Comparison of ENCODE assay signal across 1 cellular context in the genomic region with DNA sequence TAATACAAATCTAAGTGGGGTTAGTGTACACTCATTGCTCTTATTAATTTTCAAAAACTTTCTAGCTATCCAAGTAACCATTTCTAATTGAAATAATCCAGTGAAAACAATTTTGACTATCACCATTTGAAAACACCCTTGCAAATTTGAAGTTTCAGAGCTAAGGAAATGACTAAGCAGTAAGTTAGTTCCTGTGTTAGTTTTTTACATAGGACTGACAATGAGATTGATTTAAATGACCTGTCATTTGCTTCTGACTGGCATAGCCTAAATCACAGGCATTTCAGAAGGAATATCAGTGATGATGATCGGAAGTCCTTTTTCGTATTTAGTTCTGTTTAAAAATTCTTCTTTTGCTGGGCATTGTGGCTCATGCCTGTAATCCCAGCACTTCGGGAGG.
TF ChIP-seq lines count a peak whose summit lies in the region.

No MANE protein-coding gene starts in this region.

TF ChIP-seq in K562, 482 proteins besides CTCF, POLR2A, EP300 and RAD21 (continued from another document and continues in another):
- TF ChIP-seq, protein P1, sequence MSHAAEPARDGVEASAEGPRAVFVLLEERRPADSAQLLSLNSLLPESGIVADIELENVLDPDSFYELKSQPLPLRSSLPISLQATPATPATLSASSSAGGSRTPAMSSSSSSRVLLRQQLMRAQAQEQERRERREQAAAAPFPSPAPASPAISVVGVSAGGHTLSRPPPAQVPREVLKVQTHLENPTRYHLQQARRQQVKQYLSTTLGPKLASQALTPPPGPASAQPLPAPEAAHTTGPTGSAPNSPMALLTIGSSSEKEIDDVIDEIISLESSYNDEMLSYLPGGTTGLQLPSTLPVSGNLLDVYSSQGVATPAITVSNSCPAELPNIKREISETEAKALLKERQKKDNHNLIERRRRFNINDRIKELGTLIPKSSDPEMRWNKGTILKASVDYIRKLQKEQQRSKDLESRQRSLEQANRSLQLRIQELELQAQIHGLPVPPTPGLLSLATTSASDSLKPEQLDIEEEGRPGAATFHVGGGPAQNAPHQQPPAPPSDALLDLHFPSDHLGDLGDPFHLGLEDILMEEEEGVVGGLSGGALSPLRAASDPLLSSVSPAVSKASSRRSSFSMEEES (CRISPR knock-in tag; IDR thresholded peaks at IDR 0.05): no peak
- TF ChIP-seq COPS2 (conservative IDR thresholded peaks at IDR 0.05) (no peak), ASH1L (IDR thresholded peaks at IDR 0.05; ENCODE audit: borderline replicate concordance, low read depth, partially characterized antibody) (no peak), GTF2A2 (tag; IDR thresholded peaks at IDR 0.05) (no peak), ERF (CRISPR knock-in tag; IDR thresholded peaks at IDR 0.05) (no peak), ARID1B (IDR thresholded peaks at IDR 0.05) (peak; percentile 34; the same call in 1 of the 2 replicates), ZNF316 (IDR thresholded peaks at IDR 0.05) (peak; percentile 92), TCF7 (IDR thresholded peaks at IDR 0.05; ENCODE audit: borderline replicate concordance) (no peak), FOSL1 (tag; conservative IDR thresholded peaks at IDR 0.05) (no peak), MTA1 (IDR thresholded peaks at IDR 0.05; ENCODE audit: borderline replicate concordance) (no peak), GTF2E2 (tag; IDR thresholded peaks at IDR 0.05) (no peak), BDP1 (IDR thresholded peaks at IDR 0.05; ENCODE audit: insufficient read depth, insufficient read length) (no peak), SMARCA4 (IDR thresholded peaks at IDR 0.05) (peak; percentile 46; the same call in 1 of the 2 replicates), STAG1 (CRISPR knock-in tag; IDR thresholded peaks at IDR 0.05; ENCODE audit: borderline replicate concordance) (no peak), POU5F1 (IDR thresholded peaks at IDR 0.05; ENCODE audit: borderline replicate concordance, low read depth, low read length, partially characterized antibody) (no peak), OTX1 (CRISPR knock-in tag; IDR thresholded peaks at IDR 0.05) (no peak), RFX1 (IDR thresholded peaks at IDR 0.05) (no peak), EP400 (IDR thresholded peaks at IDR 0.05) (no peak; the same call in 1 of the 2 replicates), HOXB6 (CRISPR knock-in tag; IDR thresholded peaks at IDR 0.05; ENCODE audit: borderline replicate concordance) (no peak), MAFG (tag; conservative IDR thresholded peaks at IDR 0.05) (peak; percentile 78), ZBTB17 (CRISPR knock-in tag; IDR thresholded peaks at IDR 0.05) (no peak), LEF1 (IDR thresholded peaks at IDR 0.05) (0 out of 2 replicates have a peak, but pooled peaks have one; percentile 27)
- TF ChIP-seq, protein P2, sequence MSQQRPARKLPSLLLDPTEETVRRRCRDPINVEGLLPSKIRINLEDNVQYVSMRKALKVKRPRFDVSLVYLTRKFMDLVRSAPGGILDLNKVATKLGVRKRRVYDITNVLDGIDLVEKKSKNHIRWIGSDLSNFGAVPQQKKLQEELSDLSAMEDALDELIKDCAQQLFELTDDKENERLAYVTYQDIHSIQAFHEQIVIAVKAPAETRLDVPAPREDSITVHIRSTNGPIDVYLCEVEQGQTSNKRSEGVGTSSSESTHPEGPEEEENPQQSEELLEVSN (IDR thresholded peaks at IDR 0.05; ENCODE audit: borderline replicate concordance in 1 of 2, extremely low read depth in 1 of 2, insufficient read depth in 1 of 2, insufficient read length in 1 of 2, low read depth in 1 of 2, low read length in 1 of 2, poor library complexity in 1 of 2, severe bottlenecking in 1 of 2): no peak
- TF ChIP-seq, protein P3, sequence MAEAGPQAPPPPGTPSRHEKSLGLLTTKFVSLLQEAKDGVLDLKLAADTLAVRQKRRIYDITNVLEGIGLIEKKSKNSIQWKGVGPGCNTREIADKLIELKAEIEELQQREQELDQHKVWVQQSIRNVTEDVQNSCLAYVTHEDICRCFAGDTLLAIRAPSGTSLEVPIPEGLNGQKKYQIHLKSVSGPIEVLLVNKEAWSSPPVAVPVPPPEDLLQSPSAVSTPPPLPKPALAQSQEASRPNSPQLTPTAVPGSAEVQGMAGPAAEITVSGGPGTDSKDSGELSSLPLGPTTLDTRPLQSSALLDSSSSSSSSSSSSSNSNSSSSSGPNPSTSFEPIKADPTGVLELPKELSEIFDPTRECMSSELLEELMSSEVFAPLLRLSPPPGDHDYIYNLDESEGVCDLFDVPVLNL (CRISPR knock-in tag; IDR thresholded peaks at IDR 0.05; ENCODE audit: low read depth): no peak
- TF ChIP-seq, protein P4, sequence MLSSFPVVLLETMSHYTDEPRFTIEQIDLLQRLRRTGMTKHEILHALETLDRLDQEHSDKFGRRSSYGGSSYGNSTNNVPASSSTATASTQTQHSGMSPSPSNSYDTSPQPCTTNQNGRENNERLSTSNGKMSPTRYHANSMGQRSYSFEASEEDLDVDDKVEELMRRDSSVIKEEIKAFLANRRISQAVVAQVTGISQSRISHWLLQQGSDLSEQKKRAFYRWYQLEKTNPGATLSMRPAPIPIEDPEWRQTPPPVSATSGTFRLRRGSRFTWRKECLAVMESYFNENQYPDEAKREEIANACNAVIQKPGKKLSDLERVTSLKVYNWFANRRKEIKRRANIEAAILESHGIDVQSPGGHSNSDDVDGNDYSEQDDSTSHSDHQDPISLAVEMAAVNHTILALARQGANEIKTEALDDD (IDR thresholded peaks at IDR 0.05): peak; percentile 40; the same call in 1 of the 2 replicates
- TF ChIP-seq, protein P5, sequence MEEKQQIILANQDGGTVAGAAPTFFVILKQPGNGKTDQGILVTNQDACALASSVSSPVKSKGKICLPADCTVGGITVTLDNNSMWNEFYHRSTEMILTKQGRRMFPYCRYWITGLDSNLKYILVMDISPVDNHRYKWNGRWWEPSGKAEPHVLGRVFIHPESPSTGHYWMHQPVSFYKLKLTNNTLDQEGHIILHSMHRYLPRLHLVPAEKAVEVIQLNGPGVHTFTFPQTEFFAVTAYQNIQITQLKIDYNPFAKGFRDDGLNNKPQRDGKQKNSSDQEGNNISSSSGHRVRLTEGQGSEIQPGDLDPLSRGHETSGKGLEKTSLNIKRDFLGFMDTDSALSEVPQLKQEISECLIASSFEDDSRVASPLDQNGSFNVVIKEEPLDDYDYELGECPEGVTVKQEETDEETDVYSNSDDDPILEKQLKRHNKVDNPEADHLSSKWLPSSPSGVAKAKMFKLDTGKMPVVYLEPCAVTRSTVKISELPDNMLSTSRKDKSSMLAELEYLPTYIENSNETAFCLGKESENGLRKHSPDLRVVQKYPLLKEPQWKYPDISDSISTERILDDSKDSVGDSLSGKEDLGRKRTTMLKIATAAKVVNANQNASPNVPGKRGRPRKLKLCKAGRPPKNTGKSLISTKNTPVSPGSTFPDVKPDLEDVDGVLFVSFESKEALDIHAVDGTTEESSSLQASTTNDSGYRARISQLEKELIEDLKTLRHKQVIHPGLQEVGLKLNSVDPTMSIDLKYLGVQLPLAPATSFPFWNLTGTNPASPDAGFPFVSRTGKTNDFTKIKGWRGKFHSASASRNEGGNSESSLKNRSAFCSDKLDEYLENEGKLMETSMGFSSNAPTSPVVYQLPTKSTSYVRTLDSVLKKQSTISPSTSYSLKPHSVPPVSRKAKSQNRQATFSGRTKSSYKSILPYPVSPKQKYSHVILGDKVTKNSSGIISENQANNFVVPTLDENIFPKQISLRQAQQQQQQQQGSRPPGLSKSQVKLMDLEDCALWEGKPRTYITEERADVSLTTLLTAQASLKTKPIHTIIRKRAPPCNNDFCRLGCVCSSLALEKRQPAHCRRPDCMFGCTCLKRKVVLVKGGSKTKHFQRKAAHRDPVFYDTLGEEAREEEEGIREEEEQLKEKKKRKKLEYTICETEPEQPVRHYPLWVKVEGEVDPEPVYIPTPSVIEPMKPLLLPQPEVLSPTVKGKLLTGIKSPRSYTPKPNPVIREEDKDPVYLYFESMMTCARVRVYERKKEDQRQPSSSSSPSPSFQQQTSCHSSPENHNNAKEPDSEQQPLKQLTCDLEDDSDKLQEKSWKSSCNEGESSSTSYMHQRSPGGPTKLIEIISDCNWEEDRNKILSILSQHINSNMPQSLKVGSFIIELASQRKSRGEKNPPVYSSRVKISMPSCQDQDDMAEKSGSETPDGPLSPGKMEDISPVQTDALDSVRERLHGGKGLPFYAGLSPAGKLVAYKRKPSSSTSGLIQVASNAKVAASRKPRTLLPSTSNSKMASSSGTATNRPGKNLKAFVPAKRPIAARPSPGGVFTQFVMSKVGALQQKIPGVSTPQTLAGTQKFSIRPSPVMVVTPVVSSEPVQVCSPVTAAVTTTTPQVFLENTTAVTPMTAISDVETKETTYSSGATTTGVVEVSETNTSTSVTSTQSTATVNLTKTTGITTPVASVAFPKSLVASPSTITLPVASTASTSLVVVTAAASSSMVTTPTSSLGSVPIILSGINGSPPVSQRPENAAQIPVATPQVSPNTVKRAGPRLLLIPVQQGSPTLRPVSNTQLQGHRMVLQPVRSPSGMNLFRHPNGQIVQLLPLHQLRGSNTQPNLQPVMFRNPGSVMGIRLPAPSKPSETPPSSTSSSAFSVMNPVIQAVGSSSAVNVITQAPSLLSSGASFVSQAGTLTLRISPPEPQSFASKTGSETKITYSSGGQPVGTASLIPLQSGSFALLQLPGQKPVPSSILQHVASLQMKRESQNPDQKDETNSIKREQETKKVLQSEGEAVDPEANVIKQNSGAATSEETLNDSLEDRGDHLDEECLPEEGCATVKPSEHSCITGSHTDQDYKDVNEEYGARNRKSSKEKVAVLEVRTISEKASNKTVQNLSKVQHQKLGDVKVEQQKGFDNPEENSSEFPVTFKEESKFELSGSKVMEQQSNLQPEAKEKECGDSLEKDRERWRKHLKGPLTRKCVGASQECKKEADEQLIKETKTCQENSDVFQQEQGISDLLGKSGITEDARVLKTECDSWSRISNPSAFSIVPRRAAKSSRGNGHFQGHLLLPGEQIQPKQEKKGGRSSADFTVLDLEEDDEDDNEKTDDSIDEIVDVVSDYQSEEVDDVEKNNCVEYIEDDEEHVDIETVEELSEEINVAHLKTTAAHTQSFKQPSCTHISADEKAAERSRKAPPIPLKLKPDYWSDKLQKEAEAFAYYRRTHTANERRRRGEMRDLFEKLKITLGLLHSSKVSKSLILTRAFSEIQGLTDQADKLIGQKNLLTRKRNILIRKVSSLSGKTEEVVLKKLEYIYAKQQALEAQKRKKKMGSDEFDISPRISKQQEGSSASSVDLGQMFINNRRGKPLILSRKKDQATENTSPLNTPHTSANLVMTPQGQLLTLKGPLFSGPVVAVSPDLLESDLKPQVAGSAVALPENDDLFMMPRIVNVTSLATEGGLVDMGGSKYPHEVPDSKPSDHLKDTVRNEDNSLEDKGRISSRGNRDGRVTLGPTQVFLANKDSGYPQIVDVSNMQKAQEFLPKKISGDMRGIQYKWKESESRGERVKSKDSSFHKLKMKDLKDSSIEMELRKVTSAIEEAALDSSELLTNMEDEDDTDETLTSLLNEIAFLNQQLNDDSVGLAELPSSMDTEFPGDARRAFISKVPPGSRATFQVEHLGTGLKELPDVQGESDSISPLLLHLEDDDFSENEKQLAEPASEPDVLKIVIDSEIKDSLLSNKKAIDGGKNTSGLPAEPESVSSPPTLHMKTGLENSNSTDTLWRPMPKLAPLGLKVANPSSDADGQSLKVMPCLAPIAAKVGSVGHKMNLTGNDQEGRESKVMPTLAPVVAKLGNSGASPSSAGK (IDR thresholded peaks at IDR 0.05): no peak
- TF ChIP-seq, protein P6, sequence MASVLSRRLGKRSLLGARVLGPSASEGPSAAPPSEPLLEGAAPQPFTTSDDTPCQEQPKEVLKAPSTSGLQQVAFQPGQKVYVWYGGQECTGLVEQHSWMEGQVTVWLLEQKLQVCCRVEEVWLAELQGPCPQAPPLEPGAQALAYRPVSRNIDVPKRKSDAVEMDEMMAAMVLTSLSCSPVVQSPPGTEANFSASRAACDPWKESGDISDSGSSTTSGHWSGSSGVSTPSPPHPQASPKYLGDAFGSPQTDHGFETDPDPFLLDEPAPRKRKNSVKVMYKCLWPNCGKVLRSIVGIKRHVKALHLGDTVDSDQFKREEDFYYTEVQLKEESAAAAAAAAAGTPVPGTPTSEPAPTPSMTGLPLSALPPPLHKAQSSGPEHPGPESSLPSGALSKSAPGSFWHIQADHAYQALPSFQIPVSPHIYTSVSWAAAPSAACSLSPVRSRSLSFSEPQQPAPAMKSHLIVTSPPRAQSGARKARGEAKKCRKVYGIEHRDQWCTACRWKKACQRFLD (CRISPR knock-in tag; IDR thresholded peaks at IDR 0.05): 0 out of 2 replicates have a peak, but pooled peaks have one; percentile 22
- TF ChIP-seq, protein P7, sequence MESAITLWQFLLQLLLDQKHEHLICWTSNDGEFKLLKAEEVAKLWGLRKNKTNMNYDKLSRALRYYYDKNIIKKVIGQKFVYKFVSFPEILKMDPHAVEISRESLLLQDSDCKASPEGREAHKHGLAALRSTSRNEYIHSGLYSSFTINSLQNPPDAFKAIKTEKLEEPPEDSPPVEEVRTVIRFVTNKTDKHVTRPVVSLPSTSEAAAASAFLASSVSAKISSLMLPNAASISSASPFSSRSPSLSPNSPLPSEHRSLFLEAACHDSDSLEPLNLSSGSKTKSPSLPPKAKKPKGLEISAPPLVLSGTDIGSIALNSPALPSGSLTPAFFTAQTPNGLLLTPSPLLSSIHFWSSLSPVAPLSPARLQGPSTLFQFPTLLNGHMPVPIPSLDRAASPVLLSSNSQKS (CRISPR knock-in tag; IDR thresholded peaks at IDR 0.05): no peak
- TF ChIP-seq, protein P8, sequence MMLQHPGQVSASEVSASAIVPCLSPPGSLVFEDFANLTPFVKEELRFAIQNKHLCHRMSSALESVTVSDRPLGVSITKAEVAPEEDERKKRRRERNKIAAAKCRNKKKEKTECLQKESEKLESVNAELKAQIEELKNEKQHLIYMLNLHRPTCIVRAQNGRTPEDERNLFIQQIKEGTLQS (IDR thresholded peaks at IDR 0.05): no peak
- TF ChIP-seq, protein P8 (CRISPR knock-in tag; conservative IDR thresholded peaks at IDR 0.05): no peak
- TF ChIP-seq, protein P9, sequence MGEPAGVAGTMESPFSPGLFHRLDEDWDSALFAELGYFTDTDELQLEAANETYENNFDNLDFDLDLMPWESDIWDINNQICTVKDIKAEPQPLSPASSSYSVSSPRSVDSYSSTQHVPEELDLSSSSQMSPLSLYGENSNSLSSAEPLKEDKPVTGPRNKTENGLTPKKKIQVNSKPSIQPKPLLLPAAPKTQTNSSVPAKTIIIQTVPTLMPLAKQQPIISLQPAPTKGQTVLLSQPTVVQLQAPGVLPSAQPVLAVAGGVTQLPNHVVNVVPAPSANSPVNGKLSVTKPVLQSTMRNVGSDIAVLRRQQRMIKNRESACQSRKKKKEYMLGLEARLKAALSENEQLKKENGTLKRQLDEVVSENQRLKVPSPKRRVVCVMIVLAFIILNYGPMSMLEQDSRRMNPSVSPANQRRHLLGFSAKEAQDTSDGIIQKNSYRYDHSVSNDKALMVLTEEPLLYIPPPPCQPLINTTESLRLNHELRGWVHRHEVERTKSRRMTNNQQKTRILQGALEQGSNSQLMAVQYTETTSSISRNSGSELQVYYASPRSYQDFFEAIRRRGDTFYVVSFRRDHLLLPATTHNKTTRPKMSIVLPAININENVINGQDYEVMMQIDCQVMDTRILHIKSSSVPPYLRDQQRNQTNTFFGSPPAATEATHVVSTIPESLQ (CRISPR knock-in tag; IDR thresholded peaks at IDR 0.05): no peak
- TF ChIP-seq, protein P10, sequence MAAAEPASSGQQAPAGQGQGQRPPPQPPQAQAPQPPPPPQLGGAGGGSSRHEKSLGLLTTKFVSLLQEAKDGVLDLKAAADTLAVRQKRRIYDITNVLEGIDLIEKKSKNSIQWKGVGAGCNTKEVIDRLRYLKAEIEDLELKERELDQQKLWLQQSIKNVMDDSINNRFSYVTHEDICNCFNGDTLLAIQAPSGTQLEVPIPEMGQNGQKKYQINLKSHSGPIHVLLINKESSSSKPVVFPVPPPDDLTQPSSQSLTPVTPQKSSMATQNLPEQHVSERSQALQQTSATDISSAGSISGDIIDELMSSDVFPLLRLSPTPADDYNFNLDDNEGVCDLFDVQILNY (CRISPR knock-in tag; IDR thresholded peaks at IDR 0.05): no peak
